Comparison of ENCODE assay signal across 8 cellular contexts in genomic region chr6:5003604-5004372, GRCh38. TPM values are rescaled to one million over a fixed set of nuclear protein-coding genes. Genes with fewer than 3 reads are reported as not detected.
DNase-seq lines count a peak whose midpoint lies in the region; ATAC-seq and TF ChIP-seq lines count a peak whose summit lies in the region.

A gene with protein sequence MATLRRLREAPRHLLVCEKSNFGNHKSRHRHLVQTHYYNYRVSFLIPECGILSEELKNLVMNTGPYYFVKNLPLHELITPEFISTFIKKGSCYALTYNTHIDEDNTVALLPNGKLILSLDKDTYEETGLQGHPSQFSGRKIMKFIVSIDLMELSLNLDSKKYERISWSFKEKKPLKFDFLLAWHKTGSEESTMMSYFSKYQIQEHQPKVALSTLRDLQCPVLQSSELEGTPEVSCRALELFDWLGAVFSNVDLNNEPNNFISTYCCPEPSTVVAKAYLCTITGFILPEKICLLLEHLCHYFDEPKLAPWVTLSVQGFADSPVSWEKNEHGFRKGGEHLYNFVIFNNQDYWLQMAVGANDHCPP (minus strand): TSS chr6:5004037. CDS start chr6:5004002, 35 bp downstream.

- ATAC-seq in HG02763 (IDR thresholded peaks at IDR 0.05; ENCODE audit: unreplicated experiment) (peak; percentile 94), heart left ventricle (peak; percentile 98 to 100 (median 100)), upper lobe of right lung (peak; percentile 99)

- peak within 1 kb of the TSS; percentile 48 for H3K27ac ChIP-seq in adipose tissue (ENCODE audit: low read depth, low read length)
- peak within 1 kb of the TSS; percentile 60 to 96 (median 89) for H3K27ac ChIP-seq in heart left ventricle
- H3K27ac ChIP-seq in upper lobe of right lung, result peak within 1 kb of the TSS; percentile 78

- H3K27me3 ChIP-seq in heart left ventricle (no peaks in the 10 kb centered on the region), upper lobe of right lung (no peaks in the 10 kb centered on the region)

- WGBS in adipose tissue, 3 donors, result 0 to 1% (median 1%) methylated on average over 48 to 64 of the region's 64 CpGs
- 0 to 1% (median 0%) methylated on average over 29 to 64 of the region's 64 CpGs for WGBS in heart left ventricle, 4 donors

- peak in 1 of 2 donors; percentile 28 for TF ChIP-seq POLR2A in heart left ventricle (IDR thresholded peaks at IDR 0.05)

- DNase-seq in NCI-H1417 (lab: John Stamatoyannopoulos, UW) (peak; percentile 94 to 98 (median 97)), SW 1271 (lab: John Stamatoyannopoulos, UW) (peak; percentile 96 to 98), heart left ventricle (peak; percentile 97 to 99 (median 97)), posterior cingulate gyrus (peak; percentile 97 to 100 (median 98)), upper lobe of right lung (peak; percentile 99)

- H3K4me3 ChIP-seq in heart left ventricle (peak within 1 kb of the TSS; percentile 34 to 90 (median 70)), upper lobe of right lung (peak within 1 kb of the TSS; percentile 83)

- H3K9me3 ChIP-seq in heart left ventricle (no peaks in the 10 kb centered on the region), upper lobe of right lung (no peaks in the 10 kb centered on the region)

- H3K4me1 ChIP-seq in heart left ventricle, result peaks cover 0 to 8% (median 5%) of the 10 kb centered on the region in 12 donors
- H3K4me1 ChIP-seq in upper lobe of right lung, result peaks cover 5% of the 10 kb centered on the region

- TF ChIP-seq CTCF in GM12874 (IDR thresholded peaks at IDR 0.05; ENCODE audit: insufficient read depth, low read depth, low read length), result peak; percentile 89
- TF ChIP-seq CTCF in heart left ventricle (IDR thresholded peaks at IDR 0.05), result peak; percentile 77 to 96 (median 88)
- peak; percentile 92 for TF ChIP-seq CTCF in upper lobe of right lung (IDR thresholded peaks at IDR 0.05)

- intact Hi-C loops in heart left ventricle (cut with DNase I), result loop anchor here in 3 of 10 donors (2.0 to 10.0 kb wide), 4 partner anchors 23 to 261 kb away; partner anchors contain the start of genes CDYL (in 1 of the 3), FARS2 (in 1 of the 3) and LYRM4 (in 1 of the 3)
- intact Hi-C loops in posterior cingulate gyrus (cut with DNase I), result no loop called here
- intact Hi-C loops in upper lobe of right lung (cut with DNase I), result no loop called here

- H3K36me3 ChIP-seq in heart left ventricle, result peaks cover 0 to 28% (median 13%) of the 10 kb centered on the region in 9 donors
- no peaks in the 10 kb centered on the region for H3K36me3 ChIP-seq in upper lobe of right lung

RNA-seq across cellular contexts. Expression of the gene that starts here (rescaled TPM):
- 10 to 100 TPM in 1 of 3 donors, 1 to 10 TPM in 2; 3.9 to 12.1 (median 6.6) TPM for polyA plus RNA-seq in adipose tissue
- 1 to 10 TPM; 1.8 to 7.0 (median 3.5) TPM for total RNA-seq in heart left ventricle
- polyA plus RNA-seq in heart left ventricle, result 10 to 100 TPM in 1 of 2 donors, 1 to 10 TPM in 1; 4.0 to 13.7 TPM
- 5.2 TPM for total RNA-seq in upper lobe of right lung

Comparison
In these comparisons a context has a peak if more than half of its experiments do, and no peak if none do; other contexts are left out.
1. Peak in every context shown above with its lines: DNase-seq, ATAC-seq, H3K4me3 ChIP-seq and H3K27ac ChIP-seq.